8 cellular contexts compared by ENCODE assay signal in genomic region chrX:70033348-70033747, GRCh38. TPM values are rescaled to one million over a fixed set of nuclear protein-coding genes. Genes with fewer than 3 reads are reported as not detected.
DNase-seq lines count a peak whose midpoint lies in the region; ATAC-seq, FAIRE-seq and TF ChIP-seq lines count a peak whose summit lies in the region.

No MANE protein-coding gene starts in this region.

- H3K27me3 ChIP-seq in PC-9 (ENCODE audit: insufficient read depth, low read depth): no peaks in the 10 kb centered on the region
- no peaks in the 10 kb centered on the region for H3K27me3 ChIP-seq in H1 (replicated peaks in 1 of 4; ENCODE audit: control insufficient read depth in 3 of 4, extremely low read depth in 1 of 4, insufficient read depth in 3 of 4, low read length in 3 of 4)
- H3K27me3 ChIP-seq in parathyroid adenoma (ENCODE audit: control insufficient read depth, insufficient read depth, low read length): no peaks in the 10 kb centered on the region
- H3K27me3 ChIP-seq in aorta (ENCODE audit: control insufficient read depth in 1 of 2, insufficient read depth in 2 of 2, low read length in 1 of 2): no peaks in the 10 kb centered on the region

- no peak overlapping the region for H3K27ac ChIP-seq in PC-9
- no peak overlapping the region for H3K27ac ChIP-seq in H1 (ENCODE audit: low read depth, low read length)
- no peak overlapping the region for H3K27ac ChIP-seq in parathyroid adenoma
- H3K27ac ChIP-seq in aorta (ENCODE audit: low read depth in 1 of 2, low read length in 2 of 2): no peak overlapping the region

- H2BK12ac ChIP-seq in H1 (ENCODE audit: low read depth, low read length): no peak overlapping the region

- no peak overlapping the region for H3K4me2 ChIP-seq in PC-9
- H3K4me2 ChIP-seq in H1 (ENCODE audit: insufficient read depth in 1 of 2, low read depth in 2 of 2, low read length in 2 of 2): no peak overlapping the region
- H3K4me2 ChIP-seq in parathyroid adenoma (ENCODE audit: low read length): no peak overlapping the region

- no peaks in the 10 kb centered on the region for H3K79me2 ChIP-seq in PC-9 (ENCODE audit: low read depth)
- H3K79me2 ChIP-seq in H1 (ENCODE audit: control insufficient read depth in 1 of 2, insufficient read depth in 2 of 2, low read length in 2 of 2): no peaks in the 10 kb centered on the region
- H3K79me2 ChIP-seq in parathyroid adenoma: no peaks in the 10 kb centered on the region

- H4K20me1 ChIP-seq in PC-9 (ENCODE audit: insufficient read depth) (no peaks in the 10 kb centered on the region), H1 (replicated peaks in 1 of 2; ENCODE audit: control insufficient read depth in 1 of 2, insufficient read depth in 2 of 2, low read length in 2 of 2) (no peaks in the 10 kb centered on the region)

- TF ChIP-seq CTCF in PC-9 (conservative IDR thresholded peaks at IDR 0.05) (peak; percentile 60; the same call in 1 of the 2 replicates), H1 (IDR thresholded peaks at IDR 0.05; ENCODE audit: control extremely low read depth in 1 of 3, insufficient read depth in 1 of 3, low read depth in 1 of 3, low read length in 3 of 3) (peak; percentile 57 to 63 (median 58)), parathyroid adenoma (IDR thresholded peaks at IDR 0.05) (peak; percentile 20)

- no peak overlapping the region for H2BK120ac ChIP-seq in H1 (replicated peaks; ENCODE audit: low read depth, low read length)

- H3K36me3 ChIP-seq in PC-9 (ENCODE audit: low read depth) (no peaks in the 10 kb centered on the region), H1 (ENCODE audit: control insufficient read depth in 2 of 4, insufficient read depth in 4 of 4, low read length in 3 of 4) (no peaks in the 10 kb centered on the region), parathyroid adenoma (ENCODE audit: control insufficient read depth, insufficient read depth, low read length) (no peaks in the 10 kb centered on the region), aorta (ENCODE audit: control insufficient read depth in 1 of 2, insufficient read depth in 2 of 2, low read length in 1 of 2) (no peaks in the 10 kb centered on the region)

- no peaks in the 10 kb centered on the region for H3K4me1 ChIP-seq in PC-9 (replicated peaks; ENCODE audit: insufficient read depth)
- H3K4me1 ChIP-seq in H1 (replicated peaks in 1 of 4; ENCODE audit: control insufficient read depth in 3 of 4, insufficient read depth in 4 of 4, low read length in 3 of 4): peaks cover 0 to 2% (median 0%) of the 10 kb centered on the region in 4 experiments; a peak in 1 of 7 replicates
- no peaks in the 10 kb centered on the region for H3K4me1 ChIP-seq in parathyroid adenoma
- no peaks in the 10 kb centered on the region for H3K4me1 ChIP-seq in aorta (ENCODE audit: control insufficient read depth in 1 of 2, insufficient read depth in 2 of 2, low read length in 2 of 2)

- no peak overlapping the region for H3K4ac ChIP-seq in H1 (replicated peaks; ENCODE audit: insufficient read length, low read depth, low read length)

- ATAC-seq in HG02798 (IDR thresholded peaks at IDR 0.05; ENCODE audit: poor library complexity, unreplicated experiment) (peak; percentile 60), aorta (ENCODE audit: low FRiP score) (no peak)

- no peaks in the 10 kb centered on the region for H3F3A ChIP-seq in PC-9 (ENCODE audit: insufficient read depth, low read depth)

- H2AK5ac ChIP-seq in H1 (ENCODE audit: low read depth, low read length): no peak overlapping the region

- H2BK5ac ChIP-seq in H1 (ENCODE audit: low read depth, low read length): no peak overlapping the region

- H2BK15ac ChIP-seq in H1 (ENCODE audit: low read length): no peak overlapping the region

- H3K9ac ChIP-seq in H1 (replicated peaks in 1 of 4; ENCODE audit: extremely low read depth in 1 of 4, low read depth in 3 of 4, low read length in 3 of 4) (no peak overlapping the region), parathyroid adenoma (no peak overlapping the region)

- H3K9me2 ChIP-seq in PC-9 (ENCODE audit: insufficient read depth): no peaks in the 10 kb centered on the region

- no peaks in the 10 kb centered on the region for H3K9me3 ChIP-seq in PC-9 (ENCODE audit: insufficient read depth, low read depth)
- no peaks in the 10 kb centered on the region for H3K9me3 ChIP-seq in H1 (ENCODE audit: insufficient read depth in 2 of 2, low read depth in 1 of 2, low read length in 1 of 2)
- H3K9me3 ChIP-seq in parathyroid adenoma (ENCODE audit: control insufficient read depth, low read length): no peaks in the 10 kb centered on the region
- no peaks in the 10 kb centered on the region for H3K9me3 ChIP-seq in aorta (ENCODE audit: control insufficient read depth, low read length)

- FAIRE-seq in H1 (lab: Jason Lieb, UNC): no peak

- H4K91ac ChIP-seq in H1 (replicated peaks; ENCODE audit: insufficient read length, low read length): no peak overlapping the region

- H3K4me3 ChIP-seq in PC-9: no peak overlapping the region
- H3K4me3 ChIP-seq in H1 (ENCODE audit: extremely low read depth in 1 of 4, insufficient read depth in 2 of 4, low read depth in 3 of 4, low read length in 4 of 4): no peak overlapping the region
- H3K4me3 ChIP-seq in parathyroid adenoma (ENCODE audit: low read depth, low read length): no peak overlapping the region
- H3K4me3 ChIP-seq in aorta (ENCODE audit: low read length in 2 of 2): no peak overlapping the region

- TF ChIP-seq EP300 in H1 (IDR thresholded peaks at IDR 0.05; ENCODE audit: borderline replicate concordance in 1 of 2, low read depth in 2 of 2, low read length in 2 of 2): no peak

- DNase-seq in A172 (ENCODE audit: low spot score) (peak; percentile 21), Daoy (ENCODE audit: low read depth) (peak; percentile 41), PC-9 (peak in 1 of 2 experiments; percentile 9), H1 (ENCODE audit: low read depth in 1 of 2, low spot score in 2 of 2) (peak in 1 of 2 experiments; percentile 69), globus pallidus (ENCODE audit: low spot score) (no peak), aorta (no peak)

- H3K14ac ChIP-seq in H1 (ENCODE audit: insufficient read length): no peak overlapping the region

- H3K23me2 ChIP-seq in H1 (ENCODE audit: low read depth, low read length): no peaks in the 10 kb centered on the region

- TF ChIP-seq RAD21 in H1 (IDR thresholded peaks at IDR 0.05 in 1 of 2, conservative IDR thresholded peaks at IDR 0.05 in 1 of 2; ENCODE audit: low read depth in 2 of 2, low read length in 2 of 2): peak; percentile 66 to 78

- intact Hi-C loops in PC-9 (cut with micrococcal nuclease; ENCODE audit: unreplicated experiment): loop anchor here (5.0 kb wide), 1 partner anchor 229 kb away; the partner anchor contains the start of gene P2RY4
- intact Hi-C loops in aorta (cut with DNase I): loop anchor here in 1 of 2 donors (5.0 kb wide), 2 partner anchors 64 to 496 kb away; no protein-coding TSS in a partner anchor

- H4K5ac ChIP-seq in H1 (ENCODE audit: insufficient read length, low read depth, low read length): no peak overlapping the region

- no peak for TF ChIP-seq POLR2A in H1 (IDR thresholded peaks at IDR 0.05; ENCODE audit: control extremely low read depth in 1 of 2, low read depth in 2 of 2, low read length in 2 of 2)

- H2AFZ ChIP-seq in PC-9 (no peak overlapping the region), H1 (ENCODE audit: low read length) (no peak overlapping the region), parathyroid adenoma (no peak overlapping the region)

- CTCF ChIA-PET in PC-9 (lab: Charles Lee): no interaction called here
- CTCF ChIA-PET in H1 (lab: Charles Lee; ENCODE audit: partially characterized antibody): interaction anchor here (0.9 to 3.4 kb wide), 20 partner anchors 8 to 609 kb away, joined by 3 to 58 read pairs (median 4); no protein-coding TSS in a partner anchor

- 65% methylated on average over 6 of the region's 8 CpGs; no CpG with 5 or more reads in 1 of the 2 experiments for WGBS in H1 (ENCODE audit: extremely low coverage in 1 of 2, insufficient coverage in 1 of 2, insufficient read length in 1 of 2, insufficient replicate concordance in 2 of 2, low coverage in 1 of 2, low lambda C conversion rate in 2 of 2, missing lambda C conversion rate in 1 of 2), 2 experiments
- 65 to 76% methylated on average over 8 of the region's 8 CpGs for WGBS in aorta, 2 donors

- POLR2A ChIA-PET in PC-9 (lab: Charles Lee; ENCODE audit: unreplicated experiment): no interaction called here
- POLR2A ChIA-PET in H1 (lab: Charles Lee; ENCODE audit: partially characterized antibody): interaction anchor here (0.6 kb wide), 1 partner anchor 64 kb away, joined by 3 read pairs; no protein-coding TSS in a partner anchor

- no peaks in the 10 kb centered on the region for H3K79me1 ChIP-seq in H1 (ENCODE audit: low read depth, low read length)

- no peak overlapping the region for H3K18ac ChIP-seq in H1 (ENCODE audit: extremely low read depth, low read length)

- no peak overlapping the region for H3K56ac ChIP-seq in H1 (replicated peaks; ENCODE audit: insufficient read length, low read depth, low read length)

- no peak overlapping the region for H4K8ac ChIP-seq in H1 (ENCODE audit: extremely low read depth, insufficient read depth, low read length)

- H2BK20ac ChIP-seq in H1 (ENCODE audit: low read length): no peak overlapping the region

- no TSS peak for BruUV-seq in PC-9 (replicated peaks; lab: Mats Ljungman, UMichigan)

- no peak overlapping the region for H3K23ac ChIP-seq in H1 (ENCODE audit: insufficient read length)

RNA-seq across cellular contexts. Expression of gene AWAT2, which starts 16.4 kb away (rescaled TPM):
- total RNA-seq in A172 (2014; rRNA removed; shearing (Covaris generic)): not detected in 2 replicates
- total RNA-seq in Daoy (2014; rRNA removed; shearing (Covaris generic)): not detected in 2 replicates
- total RNA-seq in PC-9 (2021): not detected in 2 replicates
- not detected in 2 replicates for total RNA-seq in H1 (2021; fragmentation: NEBNext Ultra II Directional; extraction: Animal tissue kit (Norgen Biotek cat#: 25700))
- not detected in 2 replicates for polyA plus RNA-seq in H1 (2011; rRNA removed)
- not detected for polyA plus RNA-seq in H1 (2011; cell fraction: cytosol; rRNA removed)
- not detected for polyA plus RNA-seq in H1 (2011; cell fraction: nucleus; rRNA removed)
- not detected in 4 replicates for polyA plus RNA-seq in H1 (2012, experiment 1 of 2)
- not detected for polyA plus RNA-seq in H1 (2012, experiment 2 of 2)
- polyA plus RNA-seq in H1 (2013, experiment 1 of 2): not detected
- polyA plus RNA-seq in H1 (2013, experiment 2 of 2): not detected
- polyA minus RNA-seq in H1 (2011; rRNA and poly(A)+ RNA removed): not detected in 2 replicates
- polyA minus RNA-seq in H1 (2011; cell fraction: cytosol; rRNA and poly(A)+ RNA removed): not detected
- not detected for polyA minus RNA-seq in H1 (2011; cell fraction: nucleus; rRNA and poly(A)+ RNA removed)
- total RNA-seq in aorta: not detected
- not detected for polyA plus RNA-seq in aorta

RNA-seq across cellular contexts. Expression of gene OTUD6A, which starts 28.9 kb away (rescaled TPM):
- not detected in 2 replicates for total RNA-seq in A172 (2014; rRNA removed; shearing (Covaris generic))
- not detected in 2 replicates for total RNA-seq in Daoy (2014; rRNA removed; shearing (Covaris generic))
- total RNA-seq in PC-9 (2021): not detected in 2 replicates
- 0.17 TPM in 1 of 2 replicates, not detected in the other for total RNA-seq in H1 (2021; fragmentation: NEBNext Ultra II Directional; extraction: Animal tissue kit (Norgen Biotek cat#: 25700))
- polyA plus RNA-seq in H1 (2011; rRNA removed): 0.09 and 0.27 TPM in 2 replicates
- 0.19 TPM for polyA plus RNA-seq in H1 (2011; cell fraction: cytosol; rRNA removed)
- 0.34 TPM for polyA plus RNA-seq in H1 (2011; cell fraction: nucleus; rRNA removed)
- polyA plus RNA-seq in H1 (2012, experiment 1 of 2): 0.13 TPM in 1 of 4 replicates, not detected in the others
- not detected for polyA plus RNA-seq in H1 (2012, experiment 2 of 2)
- 0.04 TPM for polyA plus RNA-seq in H1 (2013, experiment 1 of 2)
- polyA plus RNA-seq in H1 (2013, experiment 2 of 2): 0.06 TPM
- 0.12 TPM in 1 of 2 replicates, not detected in the other for polyA minus RNA-seq in H1 (2011; rRNA and poly(A)+ RNA removed)
- not detected for polyA minus RNA-seq in H1 (2011; cell fraction: cytosol; rRNA and poly(A)+ RNA removed)
- not detected for polyA minus RNA-seq in H1 (2011; cell fraction: nucleus; rRNA and poly(A)+ RNA removed)
- not detected for total RNA-seq in aorta
- polyA plus RNA-seq in aorta: not detected

Comparison
In these comparisons a context has a peak if more than half of its experiments do, and no peak if none do; other contexts are left out.
1. DNase-seq: peak in A172 (single experiment) and Daoy (single experiment); none in globus pallidus (single experiment) and aorta (0 of 2).
2. Peak in every context shown above with its lines, with median percentiles within 50 percentile points of each other: CTCF ChIP-seq.